ENCODE assay signal across 25 cellular contexts in the genomic region with DNA sequence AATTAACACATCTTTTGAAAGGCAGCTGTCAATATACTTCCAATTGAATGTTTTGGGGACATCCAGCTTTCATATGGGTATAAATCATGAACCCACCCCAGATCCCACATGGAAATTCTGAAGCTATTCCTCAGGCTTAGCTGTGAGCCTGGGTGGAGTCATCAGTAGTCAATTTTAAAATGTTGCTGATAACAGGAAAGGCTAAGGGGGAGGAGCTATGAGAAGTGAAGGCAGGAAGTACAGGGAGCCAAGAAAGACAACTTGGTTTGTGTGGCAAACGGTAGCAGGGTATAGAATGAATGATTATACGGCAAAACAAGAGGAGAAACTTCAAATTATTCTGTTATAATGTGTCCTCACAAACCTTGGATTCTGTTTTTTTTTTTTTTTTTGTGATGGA.
DNase-seq lines count a peak whose midpoint lies in the region; ATAC-seq lines count a peak whose summit lies in the region.
"Had no signal": no experiment of that assay in that cellular context is flagged by ENCODE, and none has a peak within 500 bp of the region (broad histone marks: within the 10 kb centered on the region; RNA-seq: fewer than 3 reads in every experiment).

No MANE protein-coding gene starts in this region.

- peaks cover 6% of the 10 kb centered on the region for H3K9me3 Mint-ChIP-seq in activated naive CD4-positive, alpha-beta T cell treated with anti-CD3 and anti-CD28 coated beads, Interleukin-2, amount 50 U/mL, for 24 hours
- H3K9me3 Mint-ChIP-seq in activated naive CD4-positive, alpha-beta T cell treated with anti-CD3 and anti-CD28 coated beads, Interleukin-2, amount 10 ng/mL, durations not matched to agents 7 days and 5 days = peaks cover 18% of the 10 kb centered on the region
- H3K9me3 Mint-ChIP-seq in T-helper 2 cell treated with Interferon-gamma antibody and Interleukin-4, amounts not matched to agents 5 μg/mL and 100 μg/mL, for 36 hours = peaks cover 9% of the 10 kb centered on the region
- H3K9me3 Mint-ChIP-seq in effector memory CD8-positive, alpha-beta T cell = peaks cover 0 to 7% of the 10 kb centered on the region in 2 donors
- H3K9me3 Mint-ChIP-seq in stimulated activated effector memory CD8-positive, alpha-beta T cell treated with anti-CD3 and anti-CD28 coated beads, Interleukin-12 subunit alpha, Interleukin-12 subunit beta, amount 100 ng/mL, for 72 hours = peaks cover 2% of the 10 kb centered on the region

- H3K27me3 Mint-ChIP-seq in activated naive CD4-positive, alpha-beta T cell treated with anti-CD3 and anti-CD28 coated beads, Interleukin-2, amount 50 U/mL, for 24 hours = no peaks in the 10 kb centered on the region
- H3K27me3 Mint-ChIP-seq in activated naive CD4-positive, alpha-beta T cell treated with anti-CD3 and anti-CD28 coated beads, Interleukin-2, amount 10 ng/mL, durations not matched to agents 7 days and 5 days = peaks cover 4% of the 10 kb centered on the region
- H3K27me3 Mint-ChIP-seq in T-helper 2 cell treated with Interferon-gamma antibody and Interleukin-4, amounts not matched to agents 5 μg/mL and 100 μg/mL, for 36 hours (ENCODE audit: low read depth) = peaks cover 15% of the 10 kb centered on the region
- peaks cover under 1 to 1% of the 10 kb centered on the region in 2 donors for H3K27me3 Mint-ChIP-seq in effector memory CD8-positive, alpha-beta T cell

- H3K4me3 Mint-ChIP-seq in activated naive CD4-positive, alpha-beta T cell treated with anti-CD3 and anti-CD28 coated beads, Interleukin-2, amount 50 U/mL, for 24 hours = peak overlapping the region; percentile 65
- H3K4me3 Mint-ChIP-seq in activated naive CD4-positive, alpha-beta T cell treated with anti-CD3 and anti-CD28 coated beads, Interleukin-2, amount 10 ng/mL, durations not matched to agents 7 days and 5 days = no peak overlapping the region
- H3K4me3 Mint-ChIP-seq in T-helper 2 cell treated with Interferon-gamma antibody and Interleukin-4, amounts not matched to agents 5 μg/mL and 100 μg/mL, for 36 hours = no peak overlapping the region
- H3K4me3 Mint-ChIP-seq in effector memory CD8-positive, alpha-beta T cell = peak overlapping the region; percentile 46 to 62
- no peak overlapping the region for H3K4me3 Mint-ChIP-seq in stimulated activated effector memory CD8-positive, alpha-beta T cell treated with anti-CD3 and anti-CD28 coated beads, Interleukin-12 subunit alpha, Interleukin-12 subunit beta, amount 100 ng/mL, for 72 hours
- H3K4me3 Mint-ChIP-seq: activated CD4-positive, alpha-beta T cell treated with anti-CD3 and anti-CD28 coated beads, Interleukin-2, amount 10 ng/mL, durations not matched to agents 24 days and 14 days had no signal

- peaks cover 2% of the 10 kb centered on the region for H3K36me3 Mint-ChIP-seq in activated naive CD4-positive, alpha-beta T cell treated with anti-CD3 and anti-CD28 coated beads, Interleukin-2, amount 50 U/mL, for 24 hours
- peaks cover 18% of the 10 kb centered on the region for H3K36me3 Mint-ChIP-seq in activated naive CD4-positive, alpha-beta T cell treated with anti-CD3 and anti-CD28 coated beads, Interleukin-2, amount 10 ng/mL, durations not matched to agents 7 days and 5 days
- peaks cover 2% of the 10 kb centered on the region for H3K36me3 Mint-ChIP-seq in T-helper 2 cell treated with Interferon-gamma antibody and Interleukin-4, amounts not matched to agents 5 μg/mL and 100 μg/mL, for 36 hours (ENCODE audit: low read depth)
- H3K36me3 Mint-ChIP-seq in effector memory CD8-positive, alpha-beta T cell (ENCODE audit: insufficient read depth) = peaks cover 3% of the 10 kb centered on the region
- H3K36me3 Mint-ChIP-seq in stimulated activated effector memory CD8-positive, alpha-beta T cell treated with anti-CD3 and anti-CD28 coated beads, Interleukin-12 subunit alpha, Interleukin-12 subunit beta, amount 100 ng/mL, for 72 hours = no peaks in the 10 kb centered on the region

- in situ Hi-C loops in ACHN (cut with HindIII; ENCODE audit: low pct_ligation_motif_present, low pct_unique_long_range_greater_than_20kb, low sequenced_read_pairs) = no loop called here

- peak overlapping the region; percentile 88 for H3K27ac Mint-ChIP-seq in activated naive CD4-positive, alpha-beta T cell treated with anti-CD3 and anti-CD28 coated beads, Interleukin-2, amount 50 U/mL, for 24 hours
- H3K27ac Mint-ChIP-seq in activated naive CD4-positive, alpha-beta T cell treated with anti-CD3 and anti-CD28 coated beads, Interleukin-2, amount 10 ng/mL, durations not matched to agents 7 days and 5 days = no peak overlapping the region
- peak overlapping the region; percentile 32 for H3K27ac Mint-ChIP-seq in T-helper 2 cell treated with Interferon-gamma antibody and Interleukin-4, amounts not matched to agents 5 μg/mL and 100 μg/mL, for 36 hours
- no peak overlapping the region for H3K27ac Mint-ChIP-seq in effector memory CD8-positive, alpha-beta T cell
- no peak overlapping the region for H3K27ac Mint-ChIP-seq in stimulated activated effector memory CD8-positive, alpha-beta T cell treated with anti-CD3 and anti-CD28 coated beads, Interleukin-12 subunit alpha, Interleukin-12 subunit beta, amount 100 ng/mL, for 72 hours
- H3K27ac Mint-ChIP-seq: activated CD4-positive, alpha-beta T cell treated with anti-CD3 and anti-CD28 coated beads, Interleukin-2, amount 10 ng/mL, durations not matched to agents 24 days and 14 days had no signal

- H3K4me1 Mint-ChIP-seq in activated naive CD4-positive, alpha-beta T cell treated with anti-CD3 and anti-CD28 coated beads, Interleukin-2, amount 50 U/mL, for 24 hours = peaks cover 55% of the 10 kb centered on the region
- H3K4me1 Mint-ChIP-seq in activated naive CD4-positive, alpha-beta T cell treated with anti-CD3 and anti-CD28 coated beads, Interleukin-2, amount 10 ng/mL, durations not matched to agents 7 days and 5 days = peaks cover 38% of the 10 kb centered on the region
- H3K4me1 Mint-ChIP-seq in T-helper 2 cell treated with Interferon-gamma antibody and Interleukin-4, amounts not matched to agents 5 μg/mL and 100 μg/mL, for 36 hours (ENCODE audit: low read depth) = peaks cover 16% of the 10 kb centered on the region
- peaks cover 29 to 31% of the 10 kb centered on the region in 2 donors for H3K4me1 Mint-ChIP-seq in effector memory CD8-positive, alpha-beta T cell (ENCODE audit: low read depth in 2 of 2)
- peaks cover 27% of the 10 kb centered on the region for H3K4me1 Mint-ChIP-seq in stimulated activated effector memory CD8-positive, alpha-beta T cell treated with anti-CD3 and anti-CD28 coated beads, Interleukin-12 subunit alpha, Interleukin-12 subunit beta, amount 100 ng/mL, for 72 hours

- no peak for DNase-seq in activated naive CD4-positive, alpha-beta T cell treated with anti-CD3 and anti-CD28 coated beads, Interleukin-2, amount 10 ng/mL, durations not matched to agents 7 days and 5 days
- DNase-seq in T-helper 2 cell treated with Interferon-gamma antibody and Interleukin-4, amounts not matched to agents 5 μg/mL and 100 μg/mL, for 36 hours (ENCODE audit: low spot score) = no peak
- no peak for DNase-seq in effector memory CD8-positive, alpha-beta T cell
- no peak for DNase-seq in stimulated activated effector memory CD8-positive, alpha-beta T cell treated with anti-CD3 and anti-CD28 coated beads, Interleukin-12 subunit alpha, Interleukin-12 subunit beta, amount 100 ng/mL, for 72 hours (ENCODE audit: low spot score in 2 of 2)
- DNase-seq in ACHN = no peak
- DNase-seq: activated CD4-positive, alpha-beta T cell treated with anti-CD3 and anti-CD28 coated beads, Interleukin-2, amount 10 ng/mL, durations not matched to agents 24 days and 14 days; activated CD8-positive, alpha-beta memory T cell treated with anti-CD3 and anti-CD28 coated beads, Interleukin-2, amount 50 U/mL, for 48 hours; activated effector memory CD4-positive, alpha-beta T cell treated with Interleukin-2 at 50 U/mL for 16 hours; BE2C; DND-41; foreskin fibroblast; HCEC 1CT; head of caudate nucleus; kidney; NCI-H1436 treated with DMSO at 0.1 percent for 48 hours; NCI-H510A; ovary; PC-3; stomach; tibial artery had no signal

- peak; percentile 46 for ATAC-seq in effector memory CD8-positive, alpha-beta T cell (replicated peaks)
- peak; percentile 62 for ATAC-seq in stimulated activated effector memory CD8-positive, alpha-beta T cell treated with anti-CD3 and anti-CD28 coated beads, Interleukin-12 subunit alpha, Interleukin-12 subunit beta, amount 100 ng/mL, for 72 hours
- ATAC-seq in HG03354 (IDR thresholded peaks at IDR 0.05; ENCODE audit: poor library complexity, severe bottlenecking, unreplicated experiment) (no peak), GM19397 (IDR thresholded peaks at IDR 0.05; ENCODE audit: unreplicated experiment) (no peak)
- ATAC-seq: PC-3, Right ventricle myocardium inferior, SK-N-SH treated with all-trans-retinoic acid at 6 μM for 48 hours had no signal

- CTCF ChIA-PET in activated naive CD4-positive, alpha-beta T cell treated with anti-CD3 and anti-CD28 coated beads, Interleukin-2, amount 10 ng/mL, durations not matched to agents 7 days and 5 days (lab: Charles Lee) = no interaction called here

Comparison
In these comparisons a context has a peak if more than half of its experiments do, and no peak if none do; other contexts are left out.
1. H3K27ac Mint-ChIP-seq: peak in activated naive CD4-positive, alpha-beta T cell treated with anti-CD3 and anti-CD28 coated beads, Interleukin-2, amount 50 U/mL, for 24 hours (single experiment) and T-helper 2 cell treated with Interferon-gamma antibody and Interleukin-4, amounts not matched to agents 5 μg/mL and 100 μg/mL, for 36 hours (single experiment); none in activated naive CD4-positive, alpha-beta T cell treated with anti-CD3 and anti-CD28 coated beads, Interleukin-2, amount 10 ng/mL, durations not matched to agents 7 days and 5 days (single experiment), effector memory CD8-positive, alpha-beta T cell (0 of 2) and stimulated activated effector memory CD8-positive, alpha-beta T cell treated with anti-CD3 and anti-CD28 coated beads, Interleukin-12 subunit alpha, Interleukin-12 subunit beta, amount 100 ng/mL, for 72 hours (single experiment).
2. H3K4me3 Mint-ChIP-seq: peak in activated naive CD4-positive, alpha-beta T cell treated with anti-CD3 and anti-CD28 coated beads, Interleukin-2, amount 50 U/mL, for 24 hours (single experiment) and effector memory CD8-positive, alpha-beta T cell (2 of 2); none in activated naive CD4-positive, alpha-beta T cell treated with anti-CD3 and anti-CD28 coated beads, Interleukin-2, amount 10 ng/mL, durations not matched to agents 7 days and 5 days (single experiment), T-helper 2 cell treated with Interferon-gamma antibody and Interleukin-4, amounts not matched to agents 5 μg/mL and 100 μg/mL, for 36 hours (single experiment) and stimulated activated effector memory CD8-positive, alpha-beta T cell treated with anti-CD3 and anti-CD28 coated beads, Interleukin-12 subunit alpha, Interleukin-12 subunit beta, amount 100 ng/mL, for 72 hours (single experiment).
3. ATAC-seq: peak in effector memory CD8-positive, alpha-beta T cell (single experiment) and stimulated activated effector memory CD8-positive, alpha-beta T cell treated with anti-CD3 and anti-CD28 coated beads, Interleukin-12 subunit alpha, Interleukin-12 subunit beta, amount 100 ng/mL, for 72 hours (single experiment); none in HG03354 (single experiment) and GM19397 (single experiment).